Comparison of ENCODE assay signal across 15 cellular contexts in genomic region chr16:72844225-72844920, GRCh38.
DNase-seq lines count a peak whose midpoint lies in the region; ATAC-seq and TF ChIP-seq lines count a peak whose summit lies in the region.
"Had no signal": no experiment of that assay in that cellular context is flagged by ENCODE, and none has a peak within 500 bp of the region (broad histone marks: within the 10 kb centered on the region; RNA-seq: fewer than 3 reads in every experiment).

No MANE protein-coding gene starts in this region.

- intact Hi-C loops in Right ventricle myocardium superior (cut with DNase I) = no loop called here

- DNase-seq in cardiac muscle cell (ENCODE audit: low read depth in 1 of 2, low spot score in 1 of 2) (peak in 1 of 2 donors; percentile 59), Right ventricle myocardium superior (no peak), NB4 (ENCODE audit: low read depth) (peak; percentile 75), coronary artery (ENCODE audit: low spot score) (no peak), glutamatergic neuron (no peak), ACHN (no peak)
- no peak for DNase-seq in stimulated activated naive CD4-positive, alpha-beta T cell (lab: John Stamatoyannopoulos, UW)
- DNase-seq: activated T-cell treated with anti-CD3 and anti-CD28 coated beads, Interleukin-2, amount 50 U/mL, for 48 hours; aorta; lower lobe of right lung; NCI-H446; RPMI8226; stimulated activated CD4-positive, alpha-beta T cell treated with anti-CD3 and anti-CD28 coated beads, Interleukin-2, amount 100 ng/mL, for 24 hours; stimulated activated naive CD4-positive, alpha-beta T cell treated with Interleukin-2 at 50 U/mL for 16 hours had no signal

- peaks cover 31% of the 10 kb centered on the region for H3K4me1 Mint-ChIP-seq in stimulated activated memory B cell treated with anti-CD40 and anti-IgM and Interleukin-4, amounts not matched to agents 10 μg/mL and 1 μg/mL and 100 μg/mL, for 72 hours
- peaks cover 30% of the 10 kb centered on the region for H3K4me1 Mint-ChIP-seq in glutamatergic neuron (ENCODE audit: low read depth, unreplicated experiment)

- in situ Hi-C loops in ACHN (cut with HindIII; ENCODE audit: low pct_ligation_motif_present, low pct_unique_long_range_greater_than_20kb, low sequenced_read_pairs) = no loop called here

- peaks cover 39% of the 10 kb centered on the region for H3K27me3 Mint-ChIP-seq in stimulated activated memory B cell treated with anti-CD40 and anti-IgM and Interleukin-4, amounts not matched to agents 10 μg/mL and 1 μg/mL and 100 μg/mL, for 72 hours
- peaks cover 11% of the 10 kb centered on the region for H3K27me3 Mint-ChIP-seq in glutamatergic neuron (ENCODE audit: unreplicated experiment)

- H3K4me1 ChIP-seq in cardiac muscle cell (ENCODE audit: low read depth) = peaks cover 43% of the 10 kb centered on the region

- no peak for TF ChIP-seq POLR2A in NB4 (IDR thresholded peaks at IDR 0.05; ENCODE audit: extremely low read depth, insufficient read length)

- peak overlapping the region; percentile 59 for H3K27ac ChIP-seq in cardiac muscle cell
- peak overlapping the region; percentile 56 to 99 for H3K27ac ChIP-seq in coronary artery
- H3K27ac ChIP-seq: lower lobe of right lung had no signal

- H3K27ac Mint-ChIP-seq in stimulated activated memory B cell treated with anti-CD40 and anti-IgM and Interleukin-4, amounts not matched to agents 10 μg/mL and 1 μg/mL and 100 μg/mL, for 72 hours = no peak overlapping the region
- no peak overlapping the region for H3K27ac Mint-ChIP-seq in glutamatergic neuron (ENCODE audit: unreplicated experiment)

- no peaks in the 10 kb centered on the region for H3K9me3 Mint-ChIP-seq in stimulated activated memory B cell treated with anti-CD40 and anti-IgM and Interleukin-4, amounts not matched to agents 10 μg/mL and 1 μg/mL and 100 μg/mL, for 72 hours
- peaks cover 6% of the 10 kb centered on the region for H3K9me3 Mint-ChIP-seq in glutamatergic neuron (ENCODE audit: unreplicated experiment)

- H3K27me3 ChIP-seq in cardiac muscle cell = no peaks in the 10 kb centered on the region

- ATAC-seq in Right ventricle myocardium superior (ENCODE audit: poor library complexity) = no peak
- peak; percentile 38 for ATAC-seq in stimulated activated memory B cell treated with anti-CD40 and anti-IgM and Interleukin-4, amounts not matched to agents 10 μg/mL and 1 μg/mL and 100 μg/mL, for 72 hours
- ATAC-seq: lower lobe of right lung had no signal

- no peaks in the 10 kb centered on the region for H3K36me3 ChIP-seq in cardiac muscle cell
- H3K36me3 ChIP-seq: lower lobe of right lung had no signal

- H3K9me3 ChIP-seq in cardiac muscle cell (ENCODE audit: low read depth) = no peaks in the 10 kb centered on the region
- H3K9me3 ChIP-seq: lower lobe of right lung had no signal

- TF ChIP-seq CTCF in cardiac muscle cell (IDR thresholded peaks at IDR 0.05; ENCODE audit: low read depth, low read length) = no peak
- TF ChIP-seq CTCF in NB4 (IDR thresholded peaks at IDR 0.05; ENCODE audit: low read depth, low read length) = no peak
- no peak for TF ChIP-seq CTCF in coronary artery (IDR thresholded peaks at IDR 0.05)
- no peak for TF ChIP-seq CTCF in glutamatergic neuron (IDR thresholded peaks at IDR 0.05; ENCODE audit: partially characterized antibody, unreplicated experiment)

- no peak overlapping the region for H3K4me3 Mint-ChIP-seq in stimulated activated memory B cell treated with anti-CD40 and anti-IgM and Interleukin-4, amounts not matched to agents 10 μg/mL and 1 μg/mL and 100 μg/mL, for 72 hours
- no peak overlapping the region for H3K4me3 Mint-ChIP-seq in glutamatergic neuron (ENCODE audit: unreplicated experiment)

- H3K4me3 ChIP-seq in cardiac muscle cell (no peak overlapping the region), NB4 (ENCODE audit: low read depth, low read length) (no peak overlapping the region), coronary artery (no peak overlapping the region)
- H3K4me3 ChIP-seq: lower lobe of right lung had no signal

- H3K36me3 Mint-ChIP-seq in stimulated activated memory B cell treated with anti-CD40 and anti-IgM and Interleukin-4, amounts not matched to agents 10 μg/mL and 1 μg/mL and 100 μg/mL, for 72 hours = peaks cover 5% of the 10 kb centered on the region
- H3K36me3 Mint-ChIP-seq in glutamatergic neuron (ENCODE audit: unreplicated experiment) = no peaks in the 10 kb centered on the region
